2 cellular contexts compared by ENCODE assay signal in the genomic region with DNA sequence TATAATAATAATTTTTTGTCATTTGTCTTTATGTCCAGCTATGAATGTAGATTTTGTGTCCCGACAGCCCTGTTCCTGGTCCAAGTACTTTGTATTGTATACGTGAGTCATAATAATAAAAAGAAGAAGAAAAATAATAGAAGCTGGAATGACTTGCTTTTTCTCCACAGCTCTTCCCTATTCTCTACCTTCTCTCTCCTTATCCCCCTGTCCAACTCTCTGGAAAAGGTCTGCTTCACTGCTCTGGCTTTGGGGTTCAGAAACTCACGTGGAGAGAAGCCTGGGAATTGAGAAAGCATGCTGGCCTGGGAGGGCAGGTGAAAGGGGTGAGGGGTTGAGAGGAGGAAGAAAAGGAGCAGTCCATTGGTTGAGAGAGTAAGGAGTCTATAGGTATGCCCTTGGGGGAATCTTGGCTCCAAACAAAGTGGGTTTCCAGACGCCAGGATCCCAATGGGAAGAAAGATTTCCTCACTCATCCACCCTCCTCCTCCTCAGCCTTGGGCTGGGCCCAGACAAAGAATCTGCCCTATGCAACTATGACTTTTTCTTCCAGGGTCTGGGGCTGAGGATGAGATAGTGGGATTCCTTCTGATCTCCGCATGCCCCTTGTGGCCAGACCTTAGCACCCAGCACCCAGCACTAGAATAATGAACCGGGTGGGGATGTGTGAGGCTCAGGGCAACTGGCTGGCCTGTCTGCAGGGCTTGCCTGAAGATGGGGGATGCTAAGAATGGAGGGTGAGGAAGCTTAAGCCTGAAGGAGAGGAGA.
TF ChIP-seq lines count a peak whose summit lies in the region.

No MANE protein-coding gene starts in this region.

TF ChIP-seq in HEK293, 187 proteins besides CTCF, POLR2A, EP300 and RAD21 (continued from another document):
- TF ChIP-seq, protein P1, sequence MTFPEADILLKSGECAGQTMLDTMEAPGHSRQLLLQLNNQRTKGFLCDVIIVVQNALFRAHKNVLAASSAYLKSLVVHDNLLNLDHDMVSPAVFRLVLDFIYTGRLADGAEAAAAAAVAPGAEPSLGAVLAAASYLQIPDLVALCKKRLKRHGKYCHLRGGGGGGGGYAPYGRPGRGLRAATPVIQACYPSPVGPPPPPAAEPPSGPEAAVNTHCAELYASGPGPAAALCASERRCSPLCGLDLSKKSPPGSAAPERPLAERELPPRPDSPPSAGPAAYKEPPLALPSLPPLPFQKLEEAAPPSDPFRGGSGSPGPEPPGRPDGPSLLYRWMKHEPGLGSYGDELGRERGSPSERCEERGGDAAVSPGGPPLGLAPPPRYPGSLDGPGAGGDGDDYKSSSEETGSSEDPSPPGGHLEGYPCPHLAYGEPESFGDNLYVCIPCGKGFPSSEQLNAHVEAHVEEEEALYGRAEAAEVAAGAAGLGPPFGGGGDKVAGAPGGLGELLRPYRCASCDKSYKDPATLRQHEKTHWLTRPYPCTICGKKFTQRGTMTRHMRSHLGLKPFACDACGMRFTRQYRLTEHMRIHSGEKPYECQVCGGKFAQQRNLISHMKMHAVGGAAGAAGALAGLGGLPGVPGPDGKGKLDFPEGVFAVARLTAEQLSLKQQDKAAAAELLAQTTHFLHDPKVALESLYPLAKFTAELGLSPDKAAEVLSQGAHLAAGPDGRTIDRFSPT (tag by site-specific recombination; IDR thresholded peaks at IDR 0.05), result no peak

TF ChIP-seq in H1, 55 proteins besides CTCF, POLR2A, EP300 and RAD21 (continued from another document):
- TF ChIP-seq, protein P2, sequence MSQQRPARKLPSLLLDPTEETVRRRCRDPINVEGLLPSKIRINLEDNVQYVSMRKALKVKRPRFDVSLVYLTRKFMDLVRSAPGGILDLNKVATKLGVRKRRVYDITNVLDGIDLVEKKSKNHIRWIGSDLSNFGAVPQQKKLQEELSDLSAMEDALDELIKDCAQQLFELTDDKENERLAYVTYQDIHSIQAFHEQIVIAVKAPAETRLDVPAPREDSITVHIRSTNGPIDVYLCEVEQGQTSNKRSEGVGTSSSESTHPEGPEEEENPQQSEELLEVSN (IDR thresholded peaks at IDR 0.05), result no peak
- TF ChIP-seq HDAC6 (IDR thresholded peaks at IDR 0.05; ENCODE audit: low read depth, low read length), result no peak
- TF ChIP-seq EZH2 (IDR thresholded peaks at IDR 0.05; ENCODE audit: low read depth, low read length, severe bottlenecking), result peak; percentile 40
- TF ChIP-seq CEBPB (IDR thresholded peaks at IDR 0.05; ENCODE audit: low read depth, low read length), result no peak
- no peak for TF ChIP-seq NRF1 (IDR thresholded peaks at IDR 0.05; ENCODE audit: low read depth, low read length)
